ENCODE assay signal across 13 cellular contexts in the genomic region with DNA sequence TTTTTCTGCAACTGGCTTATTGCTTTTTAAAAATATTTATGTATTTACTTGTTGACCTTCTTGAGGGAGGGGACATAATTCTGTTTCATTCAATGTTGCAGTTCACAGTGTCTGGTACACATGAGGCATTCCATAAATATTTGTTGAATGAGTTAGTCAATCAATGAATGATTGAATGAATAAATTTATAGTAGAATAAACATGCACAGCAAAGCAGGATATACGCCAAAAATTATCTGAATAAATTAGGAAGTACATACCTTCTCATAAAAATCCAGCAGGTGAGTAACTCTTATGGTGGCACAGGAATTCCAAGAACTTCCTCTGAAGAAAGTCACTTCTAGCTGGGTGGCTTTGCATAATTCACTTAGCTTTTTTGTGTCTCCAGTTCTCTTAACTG.
"Had no signal": no experiment of that assay in that cellular context is flagged by ENCODE, and none has a peak within 500 bp of the region (broad histone marks: within the 10 kb centered on the region; RNA-seq: fewer than 3 reads in every experiment).

No MANE protein-coding gene starts in this region.

- H3K9ac ChIP-seq: parathyroid adenoma had no signal

- H3K9me3 ChIP-seq: thyroid gland, uterus had no signal

- H3K4me1 Mint-ChIP-seq: naive thymus-derived CD4-positive, alpha-beta T cell; stimulated activated memory B cell treated with anti-CD40 and anti-IgM and Interleukin-4, amounts not matched to agents 10 μg/mL and 1 μg/mL and 100 μg/mL, for 72 hours had no signal

- H3K4me3 ChIP-seq: cardiac muscle cell, dorsolateral prefrontal cortex, left lung, mucosa of descending colon, thyroid gland, uterus had no signal

- H3K27me3 ChIP-seq: cardiac muscle cell, left lung, thyroid gland, uterus had no signal

- H3K27ac ChIP-seq: cardiac muscle cell, dorsolateral prefrontal cortex, left lung, parathyroid adenoma, thyroid gland, uterus had no signal

- ATAC-seq: left lung; mucosa of descending colon; naive thymus-derived CD4-positive, alpha-beta T cell; stimulated activated memory B cell treated with anti-CD40 and anti-IgM and Interleukin-4, amounts not matched to agents 10 μg/mL and 1 μg/mL and 100 μg/mL, for 72 hours had no signal

- H3K36me3 Mint-ChIP-seq: naive thymus-derived CD4-positive, alpha-beta T cell; stimulated activated memory B cell treated with anti-CD40 and anti-IgM and Interleukin-4, amounts not matched to agents 10 μg/mL and 1 μg/mL and 100 μg/mL, for 72 hours had no signal

- H2AFZ ChIP-seq: parathyroid adenoma had no signal

- H3K79me2 ChIP-seq: parathyroid adenoma had no signal

- DNase-seq: activated naive CD4-positive, alpha-beta T cell treated with Interleukin-2 at 50 U/mL for 16 hours; anterior cingulate cortex; dorsolateral prefrontal cortex; left lung; mucosa of descending colon; naive thymus-derived CD4-positive, alpha-beta T cell; stimulated activated CD4-positive, alpha-beta T cell treated with anti-CD3 and anti-CD28 coated beads, Interleukin-2, amount 100 ng/mL, for 48 hours; thyroid gland; uterus had no signal

- H3K4me1 ChIP-seq: left lung, parathyroid adenoma, thyroid gland, uterus had no signal

- H3K27ac Mint-ChIP-seq: activated T-helper 1 cell treated with anti-CD3 and anti-CD28 coated beads, Interleukin-12 subunit alpha, Interleukin-12 subunit beta, Interleukin-2, Interleukin-4 antibody, amounts not matched to agents 30 ng/mL and 10 ng/mL and 1 ng/mL, durations not matched to agents 14 hours and 24 hours and 36 hours; naive thymus-derived CD4-positive, alpha-beta T cell; stimulated activated memory B cell treated with anti-CD40 and anti-IgM and Interleukin-4, amounts not matched to agents 10 μg/mL and 1 μg/mL and 100 μg/mL, for 72 hours had no signal

- H3K4me3 Mint-ChIP-seq: activated T-helper 1 cell treated with anti-CD3 and anti-CD28 coated beads, Interleukin-12 subunit alpha, Interleukin-12 subunit beta, Interleukin-2, Interleukin-4 antibody, amounts not matched to agents 30 ng/mL and 10 ng/mL and 1 ng/mL, durations not matched to agents 14 hours and 24 hours and 36 hours; naive thymus-derived CD4-positive, alpha-beta T cell; stimulated activated memory B cell treated with anti-CD40 and anti-IgM and Interleukin-4, amounts not matched to agents 10 μg/mL and 1 μg/mL and 100 μg/mL, for 72 hours had no signal

- H3K36me3 ChIP-seq: cardiac muscle cell, left lung, thyroid gland, uterus had no signal

- H3K27me3 Mint-ChIP-seq: stimulated activated memory B cell treated with anti-CD40 and anti-IgM and Interleukin-4, amounts not matched to agents 10 μg/mL and 1 μg/mL and 100 μg/mL, for 72 hours had no signal
